ENCODE assay signal across 14 cellular contexts in the genomic region with DNA sequence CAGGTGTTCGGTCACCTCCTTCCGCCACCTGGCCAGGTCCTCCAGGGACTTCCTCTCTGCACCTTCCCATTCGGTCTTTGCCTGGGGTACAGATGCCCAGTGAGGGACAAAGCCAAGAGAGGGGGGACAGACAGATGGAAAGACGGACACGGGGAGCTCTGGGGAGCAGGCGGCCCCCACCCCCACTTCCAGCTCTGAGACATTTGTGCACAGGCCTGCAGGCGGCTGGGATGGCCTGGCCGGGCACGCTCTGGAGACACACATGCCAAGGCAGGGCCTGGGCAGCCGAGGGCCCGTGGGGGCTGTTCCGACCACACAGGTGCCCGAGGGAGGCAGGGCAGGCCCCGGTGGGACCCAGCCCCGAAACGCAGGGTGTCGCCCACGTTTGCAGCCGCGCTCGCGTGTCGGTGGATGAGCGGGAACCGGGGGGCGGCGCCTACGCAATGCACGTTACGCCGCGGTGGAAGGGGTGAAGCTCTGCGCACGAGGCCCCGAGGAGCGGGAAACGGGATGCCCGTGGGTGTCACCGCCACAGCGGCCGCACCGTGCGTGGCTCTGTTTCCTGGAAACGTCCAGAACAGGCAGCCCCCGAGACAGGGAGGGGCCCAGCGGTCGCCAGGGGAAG. TPM values are rescaled to one million over a fixed set of nuclear protein-coding genes. Genes with fewer than 3 reads are reported as not detected.
A peak's percentile ranks its signal among the peaks of the same experiment; 100 is the strongest.
DNase-seq lines count a peak whose midpoint lies in the region; ATAC-seq, FAIRE-seq and TF ChIP-seq lines count a peak whose summit lies in the region.
"Had no signal": no experiment of that assay in that cellular context is flagged by ENCODE, and none has a peak within 500 bp of the region (broad histone marks: within the 10 kb centered on the region; RNA-seq: fewer than 3 reads in every experiment).

No MANE protein-coding gene starts in this region.

- TF ChIP-seq CTCF in GM23338 (conservative IDR thresholded peaks at IDR 0.05; ENCODE audit: low read depth in 2 of 2) (no peak), K562 (IDR thresholded peaks at IDR 0.05 in 2 of 3, conservative IDR thresholded peaks at IDR 0.05 in 1 of 3; ENCODE audit: insufficient read depth in 2 of 3, low read depth in 1 of 3, low read length in 3 of 3) (no peak)

- no peaks in the 10 kb centered on the region for H3K9me2 ChIP-seq in GM23338 (ENCODE audit: insufficient read depth)

- TF ChIP-seq RAD21 in K562 (CRISPR knock-in tag; conservative IDR thresholded peaks at IDR 0.05 in 1 of 2, IDR thresholded peaks at IDR 0.05 in 1 of 2), result no peak

- 47% methylated on average over 40 of the region's 47 CpGs for WGBS in K562 (ENCODE audit: insufficient coverage, low coverage, missing lambda C conversion rate)

- DNase-seq in GM23338 (ENCODE audit: low spot score) (no peak), K562 (ENCODE audit: extremely low read depth in 1 of 4, low spot score in 3 of 4) (no peak), ureter (ENCODE audit: low spot score) (no peak), NCI-H146 (lab: John Stamatoyannopoulos, UW) (no peak)
- DNase-seq: ACHN; CD4-positive, alpha-beta memory T cell; DND-41; GDM1 had no signal

- H4K20me1 ChIP-seq in BLaER1 (no peaks in the 10 kb centered on the region), GM23338 (replicated peaks; ENCODE audit: insufficient read depth) (no peaks in the 10 kb centered on the region), K562 (replicated peaks; ENCODE audit: control insufficient read depth, insufficient read depth, low read length) (no peaks in the 10 kb centered on the region)

- ATAC-seq in GM23338 (no peak), K562 (no peak), GM18870 (IDR thresholded peaks at IDR 0.05; ENCODE audit: unreplicated experiment) (no peak)

- TF ChIP-seq EP300 in K562 (IDR thresholded peaks at IDR 0.05; ENCODE audit: low read length), result no peak

- no peak for FAIRE-seq in K562 (lab: Jason Lieb, UNC)
- FAIRE-seq: GM12892, H54 had no signal

- intact Hi-C loops in K562 (cut with micrococcal nuclease), result no loop called here

- H3K36me3 Mint-ChIP-seq in GM23338 (ENCODE audit: low read depth), result no peaks in the 10 kb centered on the region
- H3K36me3 Mint-ChIP-seq: CD4-positive, alpha-beta memory T cell had no signal

- H3K9me3 Mint-ChIP-seq in GM23338, result no peaks in the 10 kb centered on the region; the same call in 2 of the 3 replicates
- H3K9me3 Mint-ChIP-seq: CD4-positive, alpha-beta memory T cell had no signal

- CTCF ChIA-PET in K562 (lab: Yijun Ruan, JAX; ENCODE audit: low intra/inter-chr PET ratio), result no interaction called here

- H3K4me3 ChIP-seq in BLaER1 (no peak overlapping the region), GM23338 (no peak overlapping the region), K562 (no peak overlapping the region)

- no peaks in the 10 kb centered on the region for H3K79me2 ChIP-seq in GM23338 (replicated peaks; ENCODE audit: insufficient read depth)
- no peaks in the 10 kb centered on the region for H3K79me2 ChIP-seq in K562 (ENCODE audit: control insufficient read depth, insufficient read depth, low read length)

- H3K4me3 Mint-ChIP-seq in GM23338, result no peak overlapping the region
- H3K4me3 Mint-ChIP-seq: CD4-positive, alpha-beta memory T cell had no signal

- H3K9ac ChIP-seq in BLaER1 (0 out of 2 replicates have a peak overlapping the region, but pooled peaks have one; percentile 34), K562 (ENCODE audit: insufficient read depth in 1 of 2, low read depth in 2 of 2, low read length in 2 of 2) (peak overlapping the region in 1 of 2 experiments; percentile 45; a peak in 2 of 4 replicates)

- in situ Hi-C loops in K562 (cut with MboI), result no loop called here

- H3K4me2 ChIP-seq in BLaER1 (peak overlapping the region; percentile 37), GM23338 (no peak overlapping the region), K562 (ENCODE audit: insufficient read depth, low read length) (no peak overlapping the region)

- H3K27me3 ChIP-seq in BLaER1, result no peaks in the 10 kb centered on the region
- H3K27me3 ChIP-seq in GM23338 (ENCODE audit: insufficient read depth), result no peaks in the 10 kb centered on the region
- H3K27me3 ChIP-seq in K562 (ENCODE audit: control insufficient read depth in 2 of 2, insufficient read depth in 2 of 2, low read length in 2 of 2), result peaks cover 0 to 15% of the 10 kb centered on the region in 2 experiments; a peak in 2 of 5 replicates

- POLR2A ChIA-PET in K562 (lab: Yijun Ruan, JAX), result interaction anchor here (0.6 kb wide), 1 partner anchor 73 kb away, joined by 3 read pairs; no protein-coding TSS in a partner anchor

- no peaks in the 10 kb centered on the region for H3K9me1 ChIP-seq in K562 (ENCODE audit: control insufficient read depth, insufficient read depth, low read length)

- BruUV-seq in K562 (replicated peaks; lab: Mats Ljungman, UMichigan), result no TSS peak

- H2AFZ ChIP-seq in GM23338, result peak overlapping the region; percentile 18; the same call in 1 of the 2 replicates
- no peak overlapping the region for H2AFZ ChIP-seq in K562 (ENCODE audit: low read depth, low read length)

- TF ChIP-seq POLR2A in K562 (conservative IDR thresholded peaks at IDR 0.05), result no peak

- peaks cover 90% of the 10 kb centered on the region for H3K4me1 ChIP-seq in BLaER1
- no peaks in the 10 kb centered on the region for H3K4me1 ChIP-seq in GM23338 (ENCODE audit: insufficient read depth)
- H3K4me1 ChIP-seq in K562 (replicated peaks in 1 of 2; ENCODE audit: control insufficient read depth in 2 of 2, insufficient read depth in 2 of 2, low read length in 2 of 2), result peaks cover 0 to 77% of the 10 kb centered on the region in 2 experiments; a peak in 3 of 5 replicates

- H3F3A ChIP-seq in GM23338 (replicated peaks; ENCODE audit: low read depth), result no peaks in the 10 kb centered on the region

- peak overlapping the region; percentile 30; the same call in 1 of the 2 replicates for H3K27ac ChIP-seq in BLaER1
- H3K27ac ChIP-seq in GM23338 (ENCODE audit: low read depth), result no peak overlapping the region
- no peak overlapping the region for H3K27ac ChIP-seq in K562 (ENCODE audit: extremely low read depth, low read depth, low read length)
- H3K27ac ChIP-seq: C4-2B had no signal

- peaks cover 7% of the 10 kb centered on the region for H3K27me3 Mint-ChIP-seq in GM23338 (ENCODE audit: insufficient read depth, low read depth, poor library complexity)
- H3K27me3 Mint-ChIP-seq: CD4-positive, alpha-beta memory T cell had no signal

- H3K27ac Mint-ChIP-seq in GM23338, result no peak overlapping the region
- H3K27ac Mint-ChIP-seq: CD4-positive, alpha-beta memory T cell had no signal

- H3K4me1 Mint-ChIP-seq in GM23338, result no peaks in the 10 kb centered on the region
- H3K4me1 Mint-ChIP-seq: CD4-positive, alpha-beta memory T cell had no signal

- peaks cover 18% of the 10 kb centered on the region; the same call in 1 of the 2 replicates for H3K36me3 ChIP-seq in BLaER1
- no peaks in the 10 kb centered on the region for H3K36me3 ChIP-seq in GM23338 (ENCODE audit: insufficient read depth)
- H3K36me3 ChIP-seq in K562 (ENCODE audit: control insufficient read depth, insufficient read depth, low read length), result no peaks in the 10 kb centered on the region

- H3K9me3 ChIP-seq in BLaER1, result no peaks in the 10 kb centered on the region
- no peaks in the 10 kb centered on the region for H3K9me3 ChIP-seq in K562 (replicated peaks; ENCODE audit: control insufficient read depth, insufficient read depth, low read depth, low read length)

RNA-seq across cellular contexts. Expression of gene PERCC1, which starts 6.0 kb away (rescaled TPM):
- not detected in 2 replicates for total RNA-seq in GM23338 (2014; rRNA removed; shearing (Covaris generic))
- polyA plus RNA-seq in GM23338 (2016; fragmentation: Nextera tagmentation; extraction: Ambion mirVana) (not detected in 2 replicates), K562 (2011; rRNA removed) (not detected in 2 replicates), K562 (2014; fragmentation: Illumina TruSeq; extraction: Trizol) (not detected in 2 replicates), K562 (2014; fragmentation: Nextera tagmentation; extraction: Ambion mirVana) (not detected), K562 (2014; rRNA removed) (not detected in 2 replicates)
- not detected in 2 replicates for total RNA-seq in K562 (2011; cell fraction: chromatin; rRNA removed; ENCODE audit: low replicate concordance)
- total RNA-seq in K562 (2011; cell fraction: nucleolus; rRNA removed), result not detected in 2 replicates
- not detected in 2 replicates for total RNA-seq in K562 (2011; cell fraction: nucleoplasm; rRNA removed)
- total RNA-seq in K562 (2014; rRNA removed) (not detected in 2 replicates), K562 (2014; rRNA removed; fragmentation: Illumina TruSeq; extraction: Trizol) (not detected in 2 replicates), K562 (2015; rRNA removed; fragmentation: Illumina TruSeq; extraction: Trizol) (not detected in 2 replicates), K562 (2021) (not detected in 2 replicates), ureter (not detected)
- not detected in 2 replicates for polyA plus RNA-seq in K562 (2011; cell fraction: cytosol; rRNA removed)
- polyA plus RNA-seq in K562 (2011; cell fraction: nucleus; rRNA removed), result not detected in 2 replicates
- polyA plus RNA-seq in K562 (2012), result not detected in 2 replicates
- polyA minus RNA-seq in K562 (2011; rRNA and poly(A)+ RNA removed), result not detected in 2 replicates
- not detected in 2 replicates for polyA minus RNA-seq in K562 (2011; cell fraction: cytosol; rRNA and poly(A)+ RNA removed)
- not detected in 2 replicates for polyA minus RNA-seq in K562 (2011; cell fraction: nucleus; rRNA and poly(A)+ RNA removed)
- total RNA-seq: HT-29 had no signal
- polyA plus RNA-seq: CD4-positive, alpha-beta memory T cell had no signal

RNA-seq across cellular contexts. Expression of gene CCDC154, which starts 7.5 kb away (rescaled TPM):
- total RNA-seq in GM23338 (2014; rRNA removed; shearing (Covaris generic)), result not detected in 2 replicates
- polyA plus RNA-seq in GM23338 (2016; fragmentation: Nextera tagmentation; extraction: Ambion mirVana) (0.31 and 0.49 TPM in 2 replicates), K562 (2011; rRNA removed) (0.15 and 0.19 TPM in 2 replicates), K562 (2014; fragmentation: Illumina TruSeq; extraction: Trizol) (not detected in 2 replicates), K562 (2014; fragmentation: Nextera tagmentation; extraction: Ambion mirVana) (not detected), K562 (2014; rRNA removed) (0.03 and 1.4 TPM in 2 replicates)
- total RNA-seq in K562 (2011; cell fraction: chromatin; rRNA removed; ENCODE audit: low replicate concordance), result 1.2 and 4.8 TPM in 2 replicates
- total RNA-seq in K562 (2011; cell fraction: nucleolus; rRNA removed), result 2.5 and 3.0 TPM in 2 replicates
- total RNA-seq in K562 (2011; cell fraction: nucleoplasm; rRNA removed), result 1.5 and 2.7 TPM in 2 replicates
- total RNA-seq in K562 (2014; rRNA removed) (0.04 TPM in 1 of 2 replicates, not detected in the other), K562 (2014; rRNA removed; fragmentation: Illumina TruSeq; extraction: Trizol) (not detected in 2 replicates), K562 (2015; rRNA removed; fragmentation: Illumina TruSeq; extraction: Trizol) (0.18 TPM in 1 of 2 replicates, not detected in the other), K562 (2021) (0.22 and 0.42 TPM in 2 replicates), ureter (2.0 TPM)
- 0.04 TPM in 1 of 2 replicates, not detected in the other for polyA plus RNA-seq in K562 (2011; cell fraction: cytosol; rRNA removed)
- 1.1 and 2.4 TPM in 2 replicates for polyA plus RNA-seq in K562 (2011; cell fraction: nucleus; rRNA removed)
- 0.39 and 4.2 TPM in 2 replicates for polyA plus RNA-seq in K562 (2012)
- not detected in 2 replicates for polyA minus RNA-seq in K562 (2011; rRNA and poly(A)+ RNA removed)
- not detected in 2 replicates for polyA minus RNA-seq in K562 (2011; cell fraction: cytosol; rRNA and poly(A)+ RNA removed)
- polyA minus RNA-seq in K562 (2011; cell fraction: nucleus; rRNA and poly(A)+ RNA removed), result 0.33 and 0.54 TPM in 2 replicates
- total RNA-seq: HT-29 had no signal

RNA-seq across cellular contexts. Expression of gene UQCC4, which starts 16.3 kb away (rescaled TPM):
- total RNA-seq in GM23338 (2014; rRNA removed; shearing (Covaris generic)), result 14.2 and 23.9 TPM in 2 replicates
- polyA plus RNA-seq in GM23338 (2016; fragmentation: Nextera tagmentation; extraction: Ambion mirVana), result 25.8 and 27.1 TPM in 2 replicates
- total RNA-seq in K562 (2011; cell fraction: chromatin; rRNA removed; ENCODE audit: low replicate concordance), result 18.2 and 43.0 TPM in 2 replicates
- total RNA-seq in K562 (2011; cell fraction: nucleolus; rRNA removed), result 45.9 and 52.7 TPM in 2 replicates
- 35.9 and 40.4 TPM in 2 replicates for total RNA-seq in K562 (2011; cell fraction: nucleoplasm; rRNA removed)
- total RNA-seq in K562 (2014; rRNA removed), result 48.7 and 49.7 TPM in 2 replicates
- total RNA-seq in K562 (2014; rRNA removed; fragmentation: Illumina TruSeq; extraction: Trizol), result 12.3 and 15.4 TPM in 2 replicates
- 34.4 and 35.6 TPM in 2 replicates for total RNA-seq in K562 (2015; rRNA removed; fragmentation: Illumina TruSeq; extraction: Trizol)
- 31.9 and 35.3 TPM in 2 replicates for total RNA-seq in K562 (2021)
- 46.1 and 47.0 TPM in 2 replicates for polyA plus RNA-seq in K562 (2011; rRNA removed)
- polyA plus RNA-seq in K562 (2011; cell fraction: cytosol; rRNA removed), result 52.6 and 64.3 TPM in 2 replicates
- polyA plus RNA-seq in K562 (2011; cell fraction: nucleus; rRNA removed), result 44.3 and 47.3 TPM in 2 replicates
- polyA plus RNA-seq in K562 (2012), result 16.8 and 31.2 TPM in 2 replicates
- polyA plus RNA-seq in K562 (2014; fragmentation: Illumina TruSeq; extraction: Trizol), result 20.5 and 37.8 TPM in 2 replicates
- polyA plus RNA-seq in K562 (2014; fragmentation: Nextera tagmentation; extraction: Ambion mirVana), result 1 to 10 TPM; 1.3 to 3.9 TPM
- polyA plus RNA-seq in K562 (2014; rRNA removed), result 43.9 and 50.0 TPM in 2 replicates
- polyA minus RNA-seq in K562 (2011; rRNA and poly(A)+ RNA removed), result 10.9 and 12.0 TPM in 2 replicates
- polyA minus RNA-seq in K562 (2011; cell fraction: cytosol; rRNA and poly(A)+ RNA removed), result 8.9 and 11.7 TPM in 2 replicates
- 9.6 and 14.0 TPM in 2 replicates for polyA minus RNA-seq in K562 (2011; cell fraction: nucleus; rRNA and poly(A)+ RNA removed)
- total RNA-seq in ureter, result 14.5 TPM

RNA-seq across cellular contexts. Expression of gene UNKL, which starts 22.3 kb away (rescaled TPM):
- total RNA-seq in GM23338 (2014; rRNA removed; shearing (Covaris generic)), result 24.8 and 28.7 TPM in 2 replicates
- polyA plus RNA-seq in GM23338 (2016; fragmentation: Nextera tagmentation; extraction: Ambion mirVana), result 10.8 and 16.7 TPM in 2 replicates
- total RNA-seq in K562 (2011; cell fraction: chromatin; rRNA removed; ENCODE audit: low replicate concordance), result 87.2 and 161 TPM in 2 replicates
- total RNA-seq in K562 (2011; cell fraction: nucleolus; rRNA removed), result 91.9 and 116 TPM in 2 replicates
- 69.6 and 98.9 TPM in 2 replicates for total RNA-seq in K562 (2011; cell fraction: nucleoplasm; rRNA removed)
- total RNA-seq in K562 (2014; rRNA removed), result 17.2 and 17.6 TPM in 2 replicates
- 4.2 and 4.4 TPM in 2 replicates for total RNA-seq in K562 (2014; rRNA removed; fragmentation: Illumina TruSeq; extraction: Trizol)
- total RNA-seq in K562 (2015; rRNA removed; fragmentation: Illumina TruSeq; extraction: Trizol), result 5.1 and 12.1 TPM in 2 replicates
- 22.3 and 30.2 TPM in 2 replicates for total RNA-seq in K562 (2021)
- 19.0 and 26.5 TPM in 2 replicates for polyA plus RNA-seq in K562 (2011; rRNA removed)
- 17.4 and 36.7 TPM in 2 replicates for polyA plus RNA-seq in K562 (2011; cell fraction: cytosol; rRNA removed)
- 121 and 141 TPM in 2 replicates for polyA plus RNA-seq in K562 (2011; cell fraction: nucleus; rRNA removed)
- 11.5 and 25.8 TPM in 2 replicates for polyA plus RNA-seq in K562 (2012)
- polyA plus RNA-seq in K562 (2014; fragmentation: Illumina TruSeq; extraction: Trizol), result 3.3 and 18.5 TPM in 2 replicates
- under 1 TPM; 0.37 to 0.48 TPM for polyA plus RNA-seq in K562 (2014; fragmentation: Nextera tagmentation; extraction: Ambion mirVana)
- polyA plus RNA-seq in K562 (2014; rRNA removed), result 17.5 and 22.1 TPM in 2 replicates
- polyA minus RNA-seq in K562 (2011; rRNA and poly(A)+ RNA removed), result 3.1 and 3.6 TPM in 2 replicates
- 23.1 and 27.5 TPM in 2 replicates for polyA minus RNA-seq in K562 (2011; cell fraction: cytosol; rRNA and poly(A)+ RNA removed)
- 25.4 and 28.3 TPM in 2 replicates for polyA minus RNA-seq in K562 (2011; cell fraction: nucleus; rRNA and poly(A)+ RNA removed)
- total RNA-seq in ureter, result 16.7 TPM

RNA-seq across cellular contexts. Expression of gene CLCN7, which starts 38.0 kb away (rescaled TPM):
- 35.9 and 53.8 TPM in 2 replicates for total RNA-seq in GM23338 (2014; rRNA removed; shearing (Covaris generic))
- polyA plus RNA-seq in GM23338 (2016; fragmentation: Nextera tagmentation; extraction: Ambion mirVana) (13.8 and 17.4 TPM in 2 replicates), K562 (2011; rRNA removed) (18.2 and 29.5 TPM in 2 replicates), K562 (2014; fragmentation: Illumina TruSeq; extraction: Trizol) (18.7 and 39.3 TPM in 2 replicates), K562 (2014; fragmentation: Nextera tagmentation; extraction: Ambion mirVana) (under 1 TPM; 0.06 TPM), K562 (2014; rRNA removed) (81.5 and 126 TPM in 2 replicates)
- 211 and 640 TPM in 2 replicates for total RNA-seq in K562 (2011; cell fraction: chromatin; rRNA removed; ENCODE audit: low replicate concordance)
- 395 and 397 TPM in 2 replicates for total RNA-seq in K562 (2011; cell fraction: nucleolus; rRNA removed)
- 230 and 249 TPM in 2 replicates for total RNA-seq in K562 (2011; cell fraction: nucleoplasm; rRNA removed)
- total RNA-seq in K562 (2014; rRNA removed) (56.3 and 60.8 TPM in 2 replicates), K562 (2014; rRNA removed; fragmentation: Illumina TruSeq; extraction: Trizol) (8.4 and 10.7 TPM in 2 replicates), K562 (2015; rRNA removed; fragmentation: Illumina TruSeq; extraction: Trizol) (19.6 and 22.4 TPM in 2 replicates), K562 (2021) (85.3 and 97.0 TPM in 2 replicates), ureter (77.5 TPM)
- polyA plus RNA-seq in K562 (2011; cell fraction: cytosol; rRNA removed), result 15.2 and 41.1 TPM in 2 replicates
- 239 and 402 TPM in 2 replicates for polyA plus RNA-seq in K562 (2011; cell fraction: nucleus; rRNA removed)
- 92.4 and 190 TPM in 2 replicates for polyA plus RNA-seq in K562 (2012)
- polyA minus RNA-seq in K562 (2011; rRNA and poly(A)+ RNA removed), result 9.3 and 23.0 TPM in 2 replicates
- 19.6 and 27.9 TPM in 2 replicates for polyA minus RNA-seq in K562 (2011; cell fraction: cytosol; rRNA and poly(A)+ RNA removed)
- 70.2 and 71.9 TPM in 2 replicates for polyA minus RNA-seq in K562 (2011; cell fraction: nucleus; rRNA and poly(A)+ RNA removed)
